ENCODE assay signal across 27 cellular contexts in the genomic region with DNA sequence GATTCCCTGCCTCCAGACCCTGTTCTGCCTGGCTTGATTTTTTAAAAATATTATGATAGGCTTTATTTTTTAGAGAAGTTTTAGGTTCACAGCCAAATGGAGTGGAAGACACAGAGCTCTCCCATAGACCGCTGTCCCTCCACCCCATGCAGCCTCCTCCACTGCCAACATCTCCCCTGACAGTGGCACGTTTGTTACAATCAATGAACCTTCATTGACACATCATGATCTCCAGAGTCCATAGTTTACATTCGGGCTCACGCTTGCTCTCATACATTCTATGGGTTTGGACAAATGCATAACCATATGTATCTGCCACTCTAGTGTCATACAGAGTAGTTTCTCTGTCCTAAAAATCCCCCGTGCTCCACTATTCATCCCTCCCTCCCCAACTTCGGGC.
"Had no signal": no experiment of that assay in that cellular context is flagged by ENCODE, and none has a peak within 500 bp of the region (broad histone marks: within the 10 kb centered on the region; RNA-seq: fewer than 3 reads in every experiment).

No MANE protein-coding gene starts in this region.

- ATAC-seq: activated CD4-positive, alpha-beta T cell treated with anti-CD3 and anti-CD28 coated beads for 36 hours; activated CD8-positive, alpha-beta memory T cell treated with anti-CD3 and anti-CD28 coated beads, Interleukin-2, amount 10 ng/mL, durations not matched to agents 7 days and 5 days; activated CD8-positive, alpha-beta T cell treated with anti-CD3 and anti-CD28 coated beads, Interleukin-2, amount 10 ng/mL, durations not matched to agents 7 days and 5 days; activated naive CD4-positive, alpha-beta T cell treated with anti-CD3 and anti-CD28 coated beads, Interleukin-2, amount 50 U/mL, for 72 hours; activated T-cell treated with anti-CD3 and anti-CD28 coated beads, Interleukin-2, amount 50 U/mL, for 72 hours; effector memory CD8-positive, alpha-beta T cell; foreskin keratinocyte; gastrocnemius medialis had no signal

- H3K4me3 ChIP-seq: ascending aorta, breast epithelium, cardiac muscle cell, esophagus muscularis mucosa, gastrocnemius medialis had no signal

- H3K4me1 ChIP-seq: breast epithelium had no signal

- H3K27ac ChIP-seq: ascending aorta, breast epithelium, cardiac muscle cell, esophagus muscularis mucosa, foreskin keratinocyte, gastrocnemius medialis had no signal

- DNase-seq: activated CD4-positive, alpha-beta memory T cell treated with anti-CD3 and anti-CD28 coated beads for 36 hours; activated CD4-positive, alpha-beta T cell treated with anti-CD3 and anti-CD28 coated beads for 36 hours; activated CD4-positive, alpha-beta T cell treated with anti-CD3 and anti-CD28 coated beads, Interleukin-2, amount 10 ng/mL, durations not matched to agents 24 days and 14 days; activated CD4-positive, CD25-positive, alpha-beta regulatory T cell; activated CD4-positive, CD25-positive, alpha-beta regulatory T cell treated with anti-CD3 and anti-CD28 coated beads, Interleukin-2, amount 50 U/mL, for 72 hours; activated CD8-positive, alpha-beta memory T cell treated with anti-CD3 and anti-CD28 coated beads, Interleukin-2, amount 10 ng/mL, durations not matched to agents 7 days and 5 days; activated CD8-positive, alpha-beta memory T cell treated with anti-CD3 and anti-CD28 coated beads, Interleukin-2, amount 50 U/mL, for 4 hours; activated CD8-positive, alpha-beta T cell treated with anti-CD3 and anti-CD28 coated beads, Interleukin-2, amount 10 ng/mL, durations not matched to agents 7 days and 5 days; activated gamma-delta T cell; activated naive CD4-positive, alpha-beta T cell; activated naive CD4-positive, alpha-beta T cell treated with anti-CD3 and anti-CD28 coated beads, Interleukin-2, amount 10 ng/mL, durations not matched to agents 7 days and 5 days; activated naive CD8-positive, alpha-beta T cell treated with anti-CD3 and anti-CD28 coated beads, Interleukin-2, amount 10 ng/mL, durations not matched to agents 7 days and 5 days; activated T-cell treated with anti-CD3 and anti-CD28 coated beads, Interleukin-2, amount 50 U/mL, for 24 hours; activated T-cell treated with anti-CD3 and anti-CD28 coated beads, Interleukin-2, amount 50 U/mL, for 72 hours; cortex of kidney; dermis blood vessel endothelial cell; effector CD4-positive, alpha-beta T cell; effector memory CD8-positive, alpha-beta T cell; erythroblast; foreskin keratinocyte; gastrocnemius medialis; T-helper 2 cell had no signal

- H3K27me3 ChIP-seq: ascending aorta, breast epithelium, cardiac muscle cell, esophagus muscularis mucosa, foreskin keratinocyte, gastrocnemius medialis had no signal

- H3K9me3 ChIP-seq: ascending aorta, breast epithelium, esophagus muscularis mucosa, gastrocnemius medialis had no signal

- H3K36me3 ChIP-seq: ascending aorta, breast epithelium, cardiac muscle cell, esophagus muscularis mucosa, gastrocnemius medialis had no signal
